16 cellular contexts compared by ENCODE assay signal in genomic region chr10:34726862-34727261, GRCh38.
"Had no signal": no experiment of that assay in that cellular context is flagged by ENCODE, and none has a peak within 500 bp of the region (broad histone marks: within the 10 kb centered on the region; RNA-seq: fewer than 3 reads in every experiment).

No MANE protein-coding gene starts in this region.

- H3K9me3 Mint-ChIP-seq: activated B cell treated with CpG ODN at 0.5 μM for 24 hours; activated CD4-positive, alpha-beta T cell treated with anti-CD3 and anti-CD28 coated beads, Interleukin-2, amount 10 ng/mL, durations not matched to agents 24 days and 14 days; activated naive CD8-positive, alpha-beta T cell treated with anti-CD3 and anti-CD28 coated beads, Interleukin-2, amount 10 ng/mL, durations not matched to agents 7 days and 5 days; central memory CD8-positive, alpha-beta T cell; naive B cell; stimulated activated naive CD8-positive, alpha-beta T cell treated with anti-CD3 and anti-CD28 coated beads, Interleukin-15, amount 100 ng/mL, for 72 hours had no signal

- DNase-seq: activated B cell treated with CpG ODN at 0.5 μM for 24 hours; activated CD4-positive, alpha-beta T cell treated with anti-CD3 and anti-CD28 coated beads, Interleukin-2, amount 10 ng/mL, durations not matched to agents 24 days and 14 days; activated naive CD4-positive, alpha-beta T cell; activated naive CD8-positive, alpha-beta T cell treated with anti-CD3 and anti-CD28 coated beads, Interleukin-2, amount 10 ng/mL, durations not matched to agents 7 days and 5 days; brain microvascular endothelial cell; cortex of kidney; effector CD4-positive, alpha-beta T cell; left cardiac atrium; naive B cell; stimulated activated CD4-positive, alpha-beta T cell treated with anti-CD3 and anti-CD28 coated beads, Interleukin-1b, Interleukin-23, amount 100 ng/mL, for 48 hours; stimulated activated naive CD8-positive, alpha-beta T cell treated with anti-CD3 and anti-CD28 coated beads, Interleukin-15, amount 100 ng/mL, for 72 hours; testis had no signal

- ATAC-seq: stimulated activated naive CD8-positive, alpha-beta T cell treated with anti-CD3 and anti-CD28 coated beads, Interleukin-15, amount 100 ng/mL, for 72 hours had no signal

- H3K4me3 ChIP-seq: heart left ventricle, testis had no signal

- H3K27ac Mint-ChIP-seq: activated B cell treated with CpG ODN at 0.5 μM for 24 hours; activated CD4-positive, alpha-beta T cell treated with anti-CD3 and anti-CD28 coated beads, Interleukin-2, amount 10 ng/mL, durations not matched to agents 24 days and 14 days; activated naive CD8-positive, alpha-beta T cell treated with anti-CD3 and anti-CD28 coated beads, Interleukin-2, amount 10 ng/mL, durations not matched to agents 7 days and 5 days; naive B cell; stimulated activated naive CD8-positive, alpha-beta T cell treated with anti-CD3 and anti-CD28 coated beads, Interleukin-15, amount 100 ng/mL, for 72 hours had no signal

- H3K36me3 ChIP-seq: brain microvascular endothelial cell, heart left ventricle, neutrophil had no signal

- H3K9me3 ChIP-seq: heart left ventricle, neutrophil, testis had no signal

- H3K27me3 ChIP-seq: brain microvascular endothelial cell, heart left ventricle, testis had no signal

- H3K36me3 Mint-ChIP-seq: activated naive CD8-positive, alpha-beta T cell treated with anti-CD3 and anti-CD28 coated beads, Interleukin-2, amount 10 ng/mL, durations not matched to agents 7 days and 5 days; naive B cell had no signal

- H3K4me1 Mint-ChIP-seq: activated B cell treated with CpG ODN at 0.5 μM for 24 hours; activated CD4-positive, alpha-beta T cell treated with anti-CD3 and anti-CD28 coated beads, Interleukin-2, amount 10 ng/mL, durations not matched to agents 24 days and 14 days; activated naive CD8-positive, alpha-beta T cell treated with anti-CD3 and anti-CD28 coated beads, Interleukin-2, amount 10 ng/mL, durations not matched to agents 7 days and 5 days; central memory CD8-positive, alpha-beta T cell; naive B cell; stimulated activated naive CD8-positive, alpha-beta T cell treated with anti-CD3 and anti-CD28 coated beads, Interleukin-15, amount 100 ng/mL, for 72 hours had no signal

- H3K4me1 ChIP-seq: parathyroid adenoma, testis had no signal

- H3K9ac ChIP-seq: parathyroid adenoma had no signal

- H2AFZ ChIP-seq: parathyroid adenoma had no signal

- H3K27me3 Mint-ChIP-seq: naive B cell had no signal

- H3K27ac ChIP-seq: brain microvascular endothelial cell, heart left ventricle, neutrophil, parathyroid adenoma, testis had no signal

- H3K4me3 Mint-ChIP-seq: activated B cell treated with CpG ODN at 0.5 μM for 24 hours; activated CD4-positive, alpha-beta T cell treated with anti-CD3 and anti-CD28 coated beads, Interleukin-2, amount 10 ng/mL, durations not matched to agents 24 days and 14 days; activated naive CD8-positive, alpha-beta T cell treated with anti-CD3 and anti-CD28 coated beads, Interleukin-2, amount 10 ng/mL, durations not matched to agents 7 days and 5 days; central memory CD8-positive, alpha-beta T cell; stimulated activated naive CD8-positive, alpha-beta T cell treated with anti-CD3 and anti-CD28 coated beads, Interleukin-15, amount 100 ng/mL, for 72 hours had no signal
